In genomic region chr19:11434703-11435056, GRCh38 we compare ENCODE assay signal across 9 cellular contexts. TPM values are rescaled to one million over a fixed set of nuclear protein-coding genes. Genes with fewer than 3 reads are reported as not detected.
DNase-seq lines count a peak whose midpoint lies in the region; ATAC-seq, FAIRE-seq and TF ChIP-seq lines count a peak whose summit lies in the region.
"Had no signal": no experiment of that assay in that cellular context is flagged by ENCODE, and none has a peak within 500 bp of the region (broad histone marks: within the 10 kb centered on the region; RNA-seq: fewer than 3 reads in every experiment).

No MANE protein-coding gene starts in this region.

- no peaks in the 10 kb centered on the region for H3F3A ChIP-seq in GM23248 (ENCODE audit: insufficient read depth)

- peaks cover 6% of the 10 kb centered on the region for H3K36me3 Mint-ChIP-seq in CD4-positive, CD25-positive, alpha-beta regulatory T cell

- no peaks in the 10 kb centered on the region for H3K27me3 ChIP-seq in CD4-positive, CD25-positive, alpha-beta regulatory T cell (ENCODE audit: control insufficient read depth, insufficient read depth, low read length)
- H3K27me3 ChIP-seq in GM23248 (replicated peaks; ENCODE audit: insufficient read depth) = no peaks in the 10 kb centered on the region

- peaks cover 15% of the 10 kb centered on the region for H3K36me3 ChIP-seq in CD4-positive, CD25-positive, alpha-beta regulatory T cell (ENCODE audit: control insufficient read depth, insufficient read depth, low read length)
- peaks cover 21% of the 10 kb centered on the region for H3K36me3 ChIP-seq in GM23248 (ENCODE audit: low read depth)

- H3K4me1 Mint-ChIP-seq in CD4-positive, CD25-positive, alpha-beta regulatory T cell = peaks cover 4 to 30% (median 10%) of the 10 kb centered on the region in 4 donors

- no peak for FAIRE-seq in HTR-8/SVneo (lab: Jason Lieb, UNC)

- DNase-seq in CD4-positive, CD25-positive, alpha-beta regulatory T cell = no peak
- DNase-seq in GM23248 (no peak), superior temporal gyrus (ENCODE audit: extremely low spot score) (peak; percentile 16), HTR-8/SVneo (ENCODE audit: insufficient read length, low spot score) (no peak), posterior vena cava (ENCODE audit: low spot score) (no peak)
- DNase-seq in activated CD4-positive, CD25-positive, alpha-beta regulatory T cell treated with anti-CD3 and anti-CD28 coated beads, Interleukin-2, amount 50 U/mL, for 72 hours = no peak

- H3K27ac ChIP-seq in CD4-positive, CD25-positive, alpha-beta regulatory T cell (ENCODE audit: insufficient read depth, low read length, poor library complexity, severe bottlenecking) = peak overlapping the region; percentile 82
- H3K27ac ChIP-seq in GM23248 (peak overlapping the region; percentile 64), VCaP (peak overlapping the region; percentile 70)

- peak overlapping the region; percentile 100 for H2AFZ ChIP-seq in GM23248

- H3K9me2 ChIP-seq in GM23248 (ENCODE audit: insufficient read depth) = no peaks in the 10 kb centered on the region

- H3K79me2 ChIP-seq in GM23248 (ENCODE audit: insufficient read depth) = peaks cover 37% of the 10 kb centered on the region

- H3K9me3 Mint-ChIP-seq in CD4-positive, CD25-positive, alpha-beta regulatory T cell = peaks cover 0 to 1% (median 0%) of the 10 kb centered on the region in 7 donors

- H3K4me1 ChIP-seq in CD4-positive, CD25-positive, alpha-beta regulatory T cell (ENCODE audit: control insufficient read depth, insufficient read depth, low read length, poor library complexity, severe bottlenecking) = peaks cover 21% of the 10 kb centered on the region
- H3K4me1 ChIP-seq in GM23248 (ENCODE audit: insufficient read depth) = peaks cover 8% of the 10 kb centered on the region

- intact Hi-C loops in posterior vena cava (cut with DNase I) = no loop called here

- WGBS in GM23248 (ENCODE audit: low coverage in 1 of 2, low lambda C conversion rate in 2 of 2, missing lambda C conversion rate in 2 of 2), 2 experiments = 7 to 13% methylated on average over 9 of the region's 9 CpGs

- peak overlapping the region; percentile 92 to 99 (median 97) for H3K27ac Mint-ChIP-seq in CD4-positive, CD25-positive, alpha-beta regulatory T cell

- in situ Hi-C loops in GM23248 (cut with MboI) = no loop called here

- peak overlapping the region; percentile 83 for H3K4me3 ChIP-seq in CD4-positive, CD25-positive, alpha-beta regulatory T cell (ENCODE audit: low read depth, low read length)
- peak overlapping the region; percentile 70 for H3K4me3 ChIP-seq in GM23248
- peak overlapping the region; percentile 21 for H3K4me3 ChIP-seq in iPS-11a (ENCODE audit: low read depth, low read length)

- no peak for TF ChIP-seq CTCF in VCaP (conservative IDR thresholded peaks at IDR 0.05)

- H3K9ac ChIP-seq in GM23248 = peak overlapping the region; percentile 71

- no peaks in the 10 kb centered on the region for H3K9me3 ChIP-seq in CD4-positive, CD25-positive, alpha-beta regulatory T cell (ENCODE audit: control insufficient read depth in 2 of 2, low read length in 2 of 2)
- H3K9me3 ChIP-seq in GM23248 (ENCODE audit: low read depth) = no peaks in the 10 kb centered on the region

- H3K27me3 Mint-ChIP-seq in CD4-positive, CD25-positive, alpha-beta regulatory T cell = peaks cover 6% of the 10 kb centered on the region

- ATAC-seq in CD4-positive, CD25-positive, alpha-beta regulatory T cell (ENCODE audit: low read depth in 2 of 2) = no peak

- peak overlapping the region; percentile 81 for H3K4me2 ChIP-seq in GM23248 (ENCODE audit: unreplicated experiment)

- peak overlapping the region; percentile 97 to 100 (median 100) for H3K4me3 Mint-ChIP-seq in CD4-positive, CD25-positive, alpha-beta regulatory T cell

- no peaks in the 10 kb centered on the region for H4K20me1 ChIP-seq in GM23248 (ENCODE audit: insufficient read depth)

RNA-seq across cellular contexts. Expression of gene ODAD3, which starts 0.2 kb away (rescaled TPM):
- not detected for total RNA-seq in CD4-positive, CD25-positive, alpha-beta regulatory T cell
- not detected for polyA plus RNA-seq in CD4-positive, CD25-positive, alpha-beta regulatory T cell
- 0.54 TPM in 1 of 2 replicates, not detected in the other for total RNA-seq in GM23248 (2014; rRNA removed; shearing (Covaris generic))
- polyA plus RNA-seq in GM23248 (2016; fragmentation: Nextera tagmentation; extraction: Ambion mirVana) = 0.44 and 0.95 TPM in 2 replicates
- total RNA-seq in posterior vena cava = under 1 TPM in 1 of 2 donors, not detected in 1; 0.69 TPM

RNA-seq across cellular contexts. Expression of gene PRKCSH, which starts 0.8 kb away (rescaled TPM):
- total RNA-seq in CD4-positive, CD25-positive, alpha-beta regulatory T cell = 244 TPM
- 10 to 100 TPM; 29.0 to 38.0 (median 31.5) TPM for polyA plus RNA-seq in CD4-positive, CD25-positive, alpha-beta regulatory T cell
- total RNA-seq in GM23248 (2014; rRNA removed; shearing (Covaris generic)) = 118 and 142 TPM in 2 replicates
- 94.1 and 104 TPM in 2 replicates for polyA plus RNA-seq in GM23248 (2016; fragmentation: Nextera tagmentation; extraction: Ambion mirVana)
- 100 to 1,000 TPM; 161 to 188 TPM for total RNA-seq in posterior vena cava

RNA-seq across cellular contexts. Expression of gene RGL3, which starts 15.6 kb away (rescaled TPM):
- not detected for total RNA-seq in CD4-positive, CD25-positive, alpha-beta regulatory T cell
- polyA plus RNA-seq in CD4-positive, CD25-positive, alpha-beta regulatory T cell = not detected
- total RNA-seq in GM23248 (2014; rRNA removed; shearing (Covaris generic)) = 0.54 and 5.9 TPM in 2 replicates
- polyA plus RNA-seq in GM23248 (2016; fragmentation: Nextera tagmentation; extraction: Ambion mirVana) = 0.43 and 1.4 TPM in 2 replicates
- 10 to 100 TPM in 1 of 2 donors, 1 to 10 TPM in 1; 7.7 to 12.9 TPM for total RNA-seq in posterior vena cava

RNA-seq across cellular contexts. Expression of gene ELAVL3, which starts 46.2 kb away (rescaled TPM):
- not detected for total RNA-seq in CD4-positive, CD25-positive, alpha-beta regulatory T cell
- polyA plus RNA-seq in CD4-positive, CD25-positive, alpha-beta regulatory T cell = not detected
- not detected in 2 replicates for total RNA-seq in GM23248 (2014; rRNA removed; shearing (Covaris generic))
- polyA plus RNA-seq in GM23248 (2016; fragmentation: Nextera tagmentation; extraction: Ambion mirVana) = not detected in 2 replicates
- total RNA-seq in posterior vena cava = not detected
- total RNA-seq: LHCN-M2 had no signal

RNA-seq across cellular contexts. Expression of gene EPOR, which starts 50.6 kb away (rescaled TPM):
- total RNA-seq in CD4-positive, CD25-positive, alpha-beta regulatory T cell = 10.3 TPM
- 1 to 10 TPM; 7.3 to 9.2 (median 8.9) TPM for polyA plus RNA-seq in CD4-positive, CD25-positive, alpha-beta regulatory T cell
- 4.4 and 7.0 TPM in 2 replicates for total RNA-seq in GM23248 (2014; rRNA removed; shearing (Covaris generic))
- polyA plus RNA-seq in GM23248 (2016; fragmentation: Nextera tagmentation; extraction: Ambion mirVana) = 4.3 and 4.7 TPM in 2 replicates
- 1 to 10 TPM; 4.0 to 6.4 TPM for total RNA-seq in posterior vena cava

Comparison
In these comparisons a context has a peak if more than half of its experiments do, and no peak if none do; other contexts are left out.
1. H3K4me3 ChIP-seq: peak in every context shown above with its lines; median percentile 83 in CD4-positive, CD25-positive, alpha-beta regulatory T cell; 70 in GM23248; 21 in iPS-11a.